In genomic region chrX:115949900-115950822, GRCh38 we compare ENCODE assay signal across 9 cellular contexts.
A peak's percentile ranks its signal among the peaks of the same experiment; 100 is the strongest.
DNase-seq lines count a peak whose midpoint lies in the region; ATAC-seq and TF ChIP-seq lines count a peak whose summit lies in the region.
"Had no signal": no experiment of that assay in that cellular context is flagged by ENCODE, and none has a peak within 500 bp of the region (broad histone marks: within the 10 kb centered on the region; RNA-seq: fewer than 3 reads in every experiment).

No MANE protein-coding gene starts in this region.

- peak; percentile 69 for DNase-seq in H9
- peak; percentile 28 for DNase-seq in NCI-H2171 (lab: John Stamatoyannopoulos, UW)
- peak; percentile 77 to 83 for DNase-seq in cerebellar nuclear complex (lab: John Stamatoyannopoulos, UW)
- peak; percentile 93 for DNase-seq in retina

- H3K4me1 ChIP-seq in H9 (ENCODE audit: insufficient read depth, low read length): peaks cover 6% of the 10 kb centered on the region; the same call in 1 of the 2 replicates

- H4K8ac ChIP-seq in H9 (replicated peaks; ENCODE audit: insufficient read length, low read depth, low read length): no peak overlapping the region

- H4K20me1 ChIP-seq in H9 (ENCODE audit: control insufficient read depth, insufficient read depth, insufficient read length): no peaks in the 10 kb centered on the region

- no peak overlapping the region for H3K18ac ChIP-seq in H9 (ENCODE audit: insufficient read length, low read depth, low read length)

- peak; percentile 70 for TF ChIP-seq CTCF in H9 (conservative IDR thresholded peaks at IDR 0.05)

- H4K91ac ChIP-seq in H9 (ENCODE audit: insufficient read length, low read depth, low read length): no peak overlapping the region

- no peak overlapping the region for H2BK15ac ChIP-seq in H9 (ENCODE audit: low read depth, low read length)

- no peak overlapping the region for H3K4me2 ChIP-seq in H9 (ENCODE audit: insufficient read depth, insufficient read length, low read length)
- H3K4me2 ChIP-seq: smooth muscle cell had no signal

- H2BK120ac ChIP-seq in H9 (ENCODE audit: low read depth, low read length, poor library complexity, severe bottlenecking): no peak overlapping the region

- no peak overlapping the region for H3K23ac ChIP-seq in H9 (ENCODE audit: insufficient read length, low read depth, low read length)

- H2AFZ ChIP-seq in H9 (ENCODE audit: low read length): no peak overlapping the region

- peaks cover 0 to 2% of the 10 kb centered on the region in 2 experiments; a peak in 1 of 5 replicates for H3K9me3 Mint-ChIP-seq in H9
- H3K9me3 Mint-ChIP-seq: dendritic cell treated with granulocyte-macrophage colony-stimulating factor and Interleukin-4, amounts not matched to agents 40 ng/mL and 50 ng/mL, for 4 days had no signal

- peaks cover 2% of the 10 kb centered on the region for H3K23me2 ChIP-seq in H9 (ENCODE audit: insufficient read length, low read depth, low read length, poor library complexity, severe bottlenecking)

- H3K56ac ChIP-seq in H9 (ENCODE audit: insufficient read length, low read depth, low read length): no peak overlapping the region

- WGBS in H9 (ENCODE audit: extremely low coverage, insufficient read length, low lambda C conversion rate): no CpG with 5 or more reads among the region's 17 CpGs

- H4K5ac ChIP-seq in H9 (ENCODE audit: insufficient read length, low read depth, low read length): no peak overlapping the region

- H2BK12ac ChIP-seq in H9 (ENCODE audit: insufficient read length, low read depth, low read length): no peak overlapping the region

- no peaks in the 10 kb centered on the region; the same call in 1 of the 2 replicates for H3K27me3 Mint-ChIP-seq in H9 (ENCODE audit: low read depth)
- H3K27me3 Mint-ChIP-seq: dendritic cell treated with granulocyte-macrophage colony-stimulating factor and Interleukin-4, amounts not matched to agents 40 ng/mL and 50 ng/mL, for 4 days had no signal

- peaks cover 18% of the 10 kb centered on the region; the same call in 1 of the 2 replicates for H3K79me2 ChIP-seq in H9 (ENCODE audit: insufficient read depth, low read length)

- no peaks in the 10 kb centered on the region for H3K9me3 ChIP-seq in H9 (ENCODE audit: control insufficient read depth, low read depth, low read length)

- H3K14ac ChIP-seq in H9 (ENCODE audit: insufficient read depth, low read length): no peak overlapping the region; the same call in 1 of the 2 replicates

- H2BK5ac ChIP-seq in H9 (ENCODE audit: insufficient read length, low read length): no peak overlapping the region

- no peak overlapping the region for H3K9ac ChIP-seq in H9 (ENCODE audit: extremely low read depth, insufficient read length, low read length)

- H3K4me1 Mint-ChIP-seq in H9: peaks cover 23 to 25% of the 10 kb centered on the region in 2 experiments

- ATAC-seq in HG02642 (IDR thresholded peaks at IDR 0.05; ENCODE audit: poor library complexity, unreplicated experiment) (no peak), HG02852 (IDR thresholded peaks at IDR 0.05; ENCODE audit: unreplicated experiment) (no peak), GM18517 (IDR thresholded peaks at IDR 0.05; ENCODE audit: unreplicated experiment) (no peak)

- H3T11ph ChIP-seq in H9 (ENCODE audit: low read length): no peak overlapping the region

- H3K4me3 Mint-ChIP-seq in H9: no peak overlapping the region
- H3K4me3 Mint-ChIP-seq: dendritic cell treated with granulocyte-macrophage colony-stimulating factor and Interleukin-4, amounts not matched to agents 40 ng/mL and 50 ng/mL, for 4 days had no signal

- H2BK20ac ChIP-seq in H9 (ENCODE audit: low read depth, low read length, poor library complexity, severe bottlenecking): no peak overlapping the region

- H3K4ac ChIP-seq in H9 (ENCODE audit: low read depth, low read length): no peak overlapping the region

- H3K27ac Mint-ChIP-seq in H9: no peak overlapping the region
- H3K27ac Mint-ChIP-seq: dendritic cell treated with granulocyte-macrophage colony-stimulating factor and Interleukin-4, amounts not matched to agents 40 ng/mL and 50 ng/mL, for 4 days had no signal

- H3K36me3 Mint-ChIP-seq in H9 (ENCODE audit: insufficient read depth in 1 of 3, low read depth in 3 of 3): peaks cover 29 to 52% (median 50%) of the 10 kb centered on the region in 3 experiments

- no peak overlapping the region for H2AK5ac ChIP-seq in H9 (ENCODE audit: insufficient read length, low read length)

- H3K79me1 ChIP-seq in H9 (ENCODE audit: insufficient read depth, low read depth, low read length, poor library complexity, severe bottlenecking): peaks cover 7% of the 10 kb centered on the region

- H3K27me3 ChIP-seq in H9 (ENCODE audit: insufficient read depth, low read length): no peaks in the 10 kb centered on the region

- no peak overlapping the region for H3K27ac ChIP-seq in H9 (ENCODE audit: insufficient read length, low read depth, low read length)

Comparison
In these comparisons a context has a peak if more than half of its experiments do, and no peak if none do; other contexts are left out.
1. DNase-seq: peak in every context shown above with its lines; median percentile 93 in retina; 80 in cerebellar nuclear complex; 69 in H9; 28 in NCI-H2171.